In genomic region chr3:70982274-70982673, GRCh38 we compare ENCODE assay signal across 9 cellular contexts.
DNase-seq lines count a peak whose midpoint lies in the region; ATAC-seq, FAIRE-seq and TF ChIP-seq lines count a peak whose summit lies in the region.
"Had no signal": no experiment of that assay in that cellular context is flagged by ENCODE, and none has a peak within 500 bp of the region (broad histone marks: within the 10 kb centered on the region; RNA-seq: fewer than 3 reads in every experiment).

No MANE protein-coding gene starts in this region.

- no peak for DNase-seq in CD8-positive, alpha-beta T cell
- DNase-seq in esophagus squamous epithelium (lab: John Stamatoyannopoulos, UW): no peak
- DNase-seq in pancreas: no peak
- no peak for DNase-seq in activated effector memory CD4-positive, alpha-beta T cell treated with Interleukin-2 at 50 U/mL for 16 hours
- no peak for DNase-seq in activated CD4-positive, alpha-beta T cell treated with anti-CD3 and anti-CD28 coated beads, Interleukin-2, amount 10 ng/mL, durations not matched to agents 7 days and 5 days
- no peak for DNase-seq in ACHN
- DNase-seq: GF-D8 had no signal

- H3K4me3 Mint-ChIP-seq in CD8-positive, alpha-beta T cell: no peak overlapping the region
- no peak overlapping the region for H3K4me3 Mint-ChIP-seq in activated CD4-positive, alpha-beta T cell treated with anti-CD3 and anti-CD28 coated beads, Interleukin-2, amount 10 ng/mL, durations not matched to agents 7 days and 5 days

- no peaks in the 10 kb centered on the region for H3K27me3 Mint-ChIP-seq in CD8-positive, alpha-beta T cell (ENCODE audit: low read depth)
- H3K27me3 Mint-ChIP-seq in activated CD4-positive, alpha-beta T cell treated with anti-CD3 and anti-CD28 coated beads, Interleukin-2, amount 10 ng/mL, durations not matched to agents 7 days and 5 days: no peaks in the 10 kb centered on the region

- H3K4me3 ChIP-seq in CD8-positive, alpha-beta T cell (ENCODE audit: low read depth, low read length): no peak overlapping the region
- peak overlapping the region in 1 of 4 donors; percentile 2 for H3K4me3 ChIP-seq in esophagus squamous epithelium
- no peak overlapping the region for H3K4me3 ChIP-seq in pancreas

- peaks cover 64% of the 10 kb centered on the region for H3K4me1 Mint-ChIP-seq in CD8-positive, alpha-beta T cell (ENCODE audit: low read depth)
- peaks cover 52% of the 10 kb centered on the region for H3K4me1 Mint-ChIP-seq in activated CD4-positive, alpha-beta T cell treated with anti-CD3 and anti-CD28 coated beads, Interleukin-2, amount 10 ng/mL, durations not matched to agents 7 days and 5 days

- peak overlapping the region; percentile 83 for H3K27ac Mint-ChIP-seq in CD8-positive, alpha-beta T cell
- no peak overlapping the region for H3K27ac Mint-ChIP-seq in activated CD4-positive, alpha-beta T cell treated with anti-CD3 and anti-CD28 coated beads, Interleukin-2, amount 10 ng/mL, durations not matched to agents 7 days and 5 days

- H3K36me3 ChIP-seq in CD8-positive, alpha-beta T cell (ENCODE audit: insufficient read depth, low read length): peaks cover 34% of the 10 kb centered on the region
- H3K36me3 ChIP-seq in esophagus squamous epithelium (peaks cover 0 to 51% (median 0%) of the 10 kb centered on the region in 3 donors), pancreas (peaks cover 0 to 32% (median 10%) of the 10 kb centered on the region in 3 donors)

- in situ Hi-C loops in ACHN (cut with HindIII; ENCODE audit: low pct_ligation_motif_present, low pct_unique_long_range_greater_than_20kb, low sequenced_read_pairs): no loop called here

- CTCF ChIA-PET in CD8-positive, alpha-beta T cell (lab: Charles Lee): no interaction called here
- CTCF ChIA-PET in activated CD4-positive, alpha-beta T cell treated with anti-CD3 and anti-CD28 coated beads, Interleukin-2, amount 10 ng/mL, durations not matched to agents 7 days and 5 days (lab: Charles Lee): interaction anchor here (0.6 to 1.2 kb wide), 3 partner anchors 35 to 285 kb away, joined by 3 to 5 read pairs (median 4); no protein-coding TSS in a partner anchor

- intact Hi-C loops in CD8-positive, alpha-beta T cell (cut with DNase I, micrococcal nuclease): no loop called here
- intact Hi-C loops in esophagus squamous epithelium (cut with DNase I) (no loop called here), pancreas (cut with DNase I) (no loop called here)

- WGBS in esophagus squamous epithelium, 2 donors: 15% methylated on average over 1 of the region's 1 CpG
- WGBS in pancreas, 2 donors: 79 to 83% methylated on average over 1 of the region's 1 CpG

- FAIRE-seq in pancreas (lab: Jason Lieb, UNC): peak; percentile 63

- H3K4me1 ChIP-seq in CD8-positive, alpha-beta T cell (ENCODE audit: insufficient read depth, low read length): peaks cover 44% of the 10 kb centered on the region
- H3K4me1 ChIP-seq in esophagus squamous epithelium (peaks cover 21 to 69% (median 39%) of the 10 kb centered on the region in 3 donors), pancreas (peaks cover 0 to 24% (median 19%) of the 10 kb centered on the region in 3 donors)

- POLR2A ChIA-PET in CD8-positive, alpha-beta T cell (lab: Charles Lee): interaction anchor here (0.6 to 1.5 kb wide), 2 partner anchors 14 to 1866 kb away, joined by 3 read pairs; no protein-coding TSS in a partner anchor
- POLR2A ChIA-PET in activated CD4-positive, alpha-beta T cell treated with anti-CD3 and anti-CD28 coated beads, Interleukin-2, amount 10 ng/mL, durations not matched to agents 7 days and 5 days (lab: Charles Lee): no interaction called here

- no peaks in the 10 kb centered on the region for H3K9me3 Mint-ChIP-seq in CD8-positive, alpha-beta T cell
- peaks cover 6% of the 10 kb centered on the region for H3K9me3 Mint-ChIP-seq in activated CD4-positive, alpha-beta T cell treated with anti-CD3 and anti-CD28 coated beads, Interleukin-2, amount 10 ng/mL, durations not matched to agents 7 days and 5 days

- no peak for ATAC-seq in CD8-positive, alpha-beta T cell
- ATAC-seq in SK-N-SH treated with all-trans-retinoic acid at 6 μM for 48 hours: peak; percentile 40
- peak in 2 of 4 donors; percentile 21 to 27 for ATAC-seq in pancreas
- no peak for ATAC-seq in HG02763 (IDR thresholded peaks at IDR 0.05; ENCODE audit: unreplicated experiment)

- H3K27ac ChIP-seq in CD8-positive, alpha-beta T cell (ENCODE audit: low read depth, low read length): no peak overlapping the region
- H3K27ac ChIP-seq in esophagus squamous epithelium (peak overlapping the region; percentile 81 to 94 (median 84)), pancreas (peak overlapping the region in 2 of 4 donors; percentile 75)

- H3K27me3 ChIP-seq in CD8-positive, alpha-beta T cell (ENCODE audit: insufficient read depth, low read length): no peaks in the 10 kb centered on the region
- H3K27me3 ChIP-seq in esophagus squamous epithelium (no peaks in the 10 kb centered on the region), pancreas (no peaks in the 10 kb centered on the region)

- no peak for TF ChIP-seq POLR2A in esophagus squamous epithelium (IDR thresholded peaks at IDR 0.05)

- peaks cover 95% of the 10 kb centered on the region for H3K36me3 Mint-ChIP-seq in CD8-positive, alpha-beta T cell
- peaks cover 80% of the 10 kb centered on the region for H3K36me3 Mint-ChIP-seq in activated CD4-positive, alpha-beta T cell treated with anti-CD3 and anti-CD28 coated beads, Interleukin-2, amount 10 ng/mL, durations not matched to agents 7 days and 5 days (ENCODE audit: low read depth)

- TF ChIP-seq CTCF in CD8-positive, alpha-beta T cell (IDR thresholded peaks at IDR 0.05): no peak
- TF ChIP-seq CTCF in esophagus squamous epithelium (IDR thresholded peaks at IDR 0.05) (no peak), pancreas (IDR thresholded peaks at IDR 0.05) (no peak)

- H3K9me3 ChIP-seq in CD8-positive, alpha-beta T cell (ENCODE audit: low read length): no peaks in the 10 kb centered on the region
- H3K9me3 ChIP-seq in esophagus squamous epithelium: no peaks in the 10 kb centered on the region
- H3K9me3 ChIP-seq in pancreas: no peaks in the 10 kb centered on the region

TF ChIP-seq in SK-N-SH treated with all-trans-retinoic acid at 6 μM for 48 hours, 23 proteins besides CTCF, POLR2A, EP300 and RAD21:
- TF ChIP-seq BACH2 (CRISPR knock-in tag; IDR thresholded peaks at IDR 0.05; ENCODE audit: borderline replicate concordance): no peak
- 0 out of 2 replicates have a peak, but pooled peaks have one; percentile 44 for TF ChIP-seq ISL1 (CRISPR knock-in tag; IDR thresholded peaks at IDR 0.05)
- no peak for TF ChIP-seq TOX (CRISPR knock-in tag; IDR thresholded peaks at IDR 0.05; ENCODE audit: borderline replicate concordance)
